In genomic region chr1:153588482-153588881, GRCh38 we compare ENCODE assay signal across 28 cellular contexts. TPM values are rescaled to one million over a fixed set of nuclear protein-coding genes. Genes with fewer than 3 reads are reported as not detected.
"Had no signal": no experiment of that assay in that cellular context is flagged by ENCODE, and none has a peak within 500 bp of the region (broad histone marks: within the 10 kb centered on the region; RNA-seq: fewer than 3 reads in every experiment).

No MANE protein-coding gene starts in this region.

- H3K36me3 ChIP-seq: gastrocnemius medialis, sigmoid colon, stomach, tibial artery had no signal

- DNase-seq: dermis blood vessel endothelial cell; effector memory CD4-positive, alpha-beta T cell; foreskin fibroblast; gastrocnemius medialis; head of caudate nucleus; mesendoderm; midbrain; naive thymus-derived CD4-positive, alpha-beta T cell; nucleus accumbens; psoas muscle; right cardiac atrium; stimulated activated CD4-positive, alpha-beta T cell treated with anti-CD3 and anti-CD28 coated beads, Interleukin-2, amount 100 ng/mL, for 24 hours; stimulated activated CD4-positive, alpha-beta T cell treated with anti-CD3 and anti-CD28 coated beads, Interleukin-4, amount 100 ng/mL, for 24 hours; stimulated activated naive CD4-positive, alpha-beta T cell treated with Interleukin-2 at 50 U/mL for 16 hours; stomach had no signal

- H3K4me1 Mint-ChIP-seq: naive thymus-derived CD4-positive, alpha-beta T cell; stimulated activated effector memory CD8-positive, alpha-beta T cell treated with anti-CD3 and anti-CD28 coated beads, Interleukin-12 subunit alpha, Interleukin-12 subunit beta, amount 100 ng/mL, for 72 hours had no signal

- H3K9me3 Mint-ChIP-seq: nephron; stimulated activated effector memory CD8-positive, alpha-beta T cell treated with anti-CD3 and anti-CD28 coated beads, Interleukin-12 subunit alpha, Interleukin-12 subunit beta, amount 100 ng/mL, for 72 hours; type B pancreatic cell had no signal

- H3K27me3 Mint-ChIP-seq: type B pancreatic cell had no signal

- ATAC-seq: gastrocnemius medialis; left lobe of liver; naive thymus-derived CD4-positive, alpha-beta T cell; psoas muscle; right cardiac atrium; stimulated activated effector memory CD8-positive, alpha-beta T cell treated with anti-CD3 and anti-CD28 coated beads, Interleukin-12 subunit alpha, Interleukin-12 subunit beta, amount 100 ng/mL, for 72 hours had no signal

- H3K27ac ChIP-seq: coronary artery, gastrocnemius medialis, psoas muscle, sigmoid colon, stomach, tibial artery had no signal

- H3K27me3 ChIP-seq: gastrocnemius medialis, sigmoid colon, stomach, tibial artery had no signal

- H3K27ac Mint-ChIP-seq: naive thymus-derived CD4-positive, alpha-beta T cell; nephron; stimulated activated effector memory CD8-positive, alpha-beta T cell treated with anti-CD3 and anti-CD28 coated beads, Interleukin-12 subunit alpha, Interleukin-12 subunit beta, amount 100 ng/mL, for 72 hours; type B pancreatic cell had no signal

- H3K9me3 ChIP-seq: gastrocnemius medialis, psoas muscle, sigmoid colon, stomach, tibial artery had no signal

- H3K4me3 ChIP-seq: coronary artery, gastrocnemius medialis, psoas muscle, sigmoid colon, stomach, tibial artery had no signal

- H3K4me1 ChIP-seq: gastrocnemius medialis, psoas muscle, sigmoid colon, tibial artery had no signal

- H3K4me3 Mint-ChIP-seq: naive thymus-derived CD4-positive, alpha-beta T cell; nephron; stimulated activated effector memory CD8-positive, alpha-beta T cell treated with anti-CD3 and anti-CD28 coated beads, Interleukin-12 subunit alpha, Interleukin-12 subunit beta, amount 100 ng/mL, for 72 hours; type B pancreatic cell had no signal

- H3K36me3 Mint-ChIP-seq: stimulated activated effector memory CD8-positive, alpha-beta T cell treated with anti-CD3 and anti-CD28 coated beads, Interleukin-12 subunit alpha, Interleukin-12 subunit beta, amount 100 ng/mL, for 72 hours; type B pancreatic cell had no signal

RNA-seq across cellular contexts. Expression of gene S100A2, which starts 22.8 kb away (rescaled TPM):
- total RNA-seq: skeletal muscle tissue, temporal lobe had no signal
- polyA plus RNA-seq: naive thymus-derived CD4-positive, alpha-beta T cell had no signal

RNA-seq across cellular contexts. Expression of gene S100A16, which starts 24.5 kb away (rescaled TPM):
- total RNA-seq: naive thymus-derived CD4-positive, alpha-beta T cell had no signal
- polyA plus RNA-seq: naive thymus-derived CD4-positive, alpha-beta T cell had no signal

RNA-seq across cellular contexts. Expression of gene S100A14, which starts 27.6 kb away (rescaled TPM):
- total RNA-seq: glomerular endothelial cell; naive thymus-derived CD4-positive, alpha-beta T cell; osteocyte; skeletal muscle tissue had no signal
- polyA plus RNA-seq: naive thymus-derived CD4-positive, alpha-beta T cell had no signal

RNA-seq across cellular contexts. Expression of gene S100A3, which starts 39.4 kb away (rescaled TPM):
- total RNA-seq: left lobe of liver; mucosa of gallbladder; naive thymus-derived CD4-positive, alpha-beta T cell; skeletal muscle tissue; stomach; temporal lobe; urinary bladder had no signal
- polyA plus RNA-seq: naive thymus-derived CD4-positive, alpha-beta T cell had no signal
